ENCODE assay signal across 11 cellular contexts in the genomic region with DNA sequence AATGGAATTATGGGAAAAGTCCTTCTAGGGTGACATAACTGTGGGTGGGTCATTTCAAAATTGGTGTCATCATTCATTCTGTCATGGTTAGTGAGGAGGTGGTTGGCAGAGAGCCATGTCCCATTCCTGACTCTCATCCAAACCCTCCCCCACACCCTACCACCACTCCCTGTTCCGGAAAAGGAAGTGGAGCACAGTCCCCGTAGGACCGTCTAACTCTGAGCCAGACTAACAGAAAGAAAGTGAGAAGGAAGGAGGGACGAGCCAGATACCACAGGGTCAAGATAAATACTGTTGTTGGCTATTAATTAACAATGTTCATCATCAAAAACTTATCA. TPM values are rescaled to one million over a fixed set of nuclear protein-coding genes. Genes with fewer than 3 reads are reported as not detected.
DNase-seq lines count a peak whose midpoint lies in the region; ATAC-seq and TF ChIP-seq lines count a peak whose summit lies in the region.
"Had no signal": no experiment of that assay in that cellular context is flagged by ENCODE, and none has a peak within 500 bp of the region (broad histone marks: within the 10 kb centered on the region; RNA-seq: fewer than 3 reads in every experiment).

No MANE protein-coding gene starts in this region.

- no peaks in the 10 kb centered on the region for H3K36me3 ChIP-seq in H7 (replicated peaks; ENCODE audit: control insufficient read depth, insufficient read depth, low read length)
- H3K36me3 ChIP-seq: thoracic aorta had no signal

- no peak overlapping the region for H3K4me2 ChIP-seq in H9 (ENCODE audit: insufficient read depth, insufficient read length, low read length)

- BruUV-seq in Calu3 (replicated peaks; lab: Mats Ljungman, UMichigan), result no TSS peak

- H3K27ac Mint-ChIP-seq in Calu3 (ENCODE audit: unreplicated experiment) (peak overlapping the region; percentile 82), H9 (no peak overlapping the region)
- H3K27ac Mint-ChIP-seq: T-helper 17 cell had no signal

- DNase-seq in Calu3 (peak; percentile 63), NCI-H226 (peak; percentile 74), dermis microvascular lymphatic vessel endothelial cell (ENCODE audit: low read depth in 2 of 2) (peak; percentile 63 to 86), lung microvascular endothelial cell (ENCODE audit: low read depth in 2 of 2) (peak; percentile 74 to 90), H9 (no peak), H7 (no peak)
- DNase-seq in activated CD4-positive, alpha-beta T cell treated with anti-CD3 and anti-CD28 coated beads, Interleukin-2, amount 50 U/mL, for 4 hours, result no peak
- DNase-seq: stimulated activated CD4-positive, alpha-beta T cell treated with anti-CD3 and anti-CD28 coated beads, Interleukin-2, amount 100 ng/mL, for 24 hours; T-helper 17 cell had no signal

- no CpG with 5 or more reads among the region's 4 CpGs for WGBS in H9 (ENCODE audit: extremely low coverage, insufficient read length, low lambda C conversion rate)

- H3K4me1 Mint-ChIP-seq in Calu3 (ENCODE audit: low read depth, unreplicated experiment) (peaks cover 39% of the 10 kb centered on the region), H9 (peaks cover 2% of the 10 kb centered on the region in 2 experiments; a peak in 1 of 4 replicates)

- no peaks in the 10 kb centered on the region for H3K23me2 ChIP-seq in H9 (ENCODE audit: insufficient read length, low read depth, low read length, poor library complexity, severe bottlenecking)

- no peak overlapping the region for H3T11ph ChIP-seq in H9 (ENCODE audit: low read length)

- H3K4me3 ChIP-seq in H7 (ENCODE audit: insufficient read depth, low read depth, low read length), result no peak overlapping the region
- H3K4me3 ChIP-seq: thoracic aorta had no signal

- no peak overlapping the region for H3K4ac ChIP-seq in H9 (ENCODE audit: low read depth, low read length)

- H3K23ac ChIP-seq in H9 (ENCODE audit: insufficient read length, low read depth, low read length), result no peak overlapping the region

- no peak overlapping the region for H3K18ac ChIP-seq in H9 (ENCODE audit: insufficient read length, low read depth, low read length)

- no peaks in the 10 kb centered on the region for H3K79me1 ChIP-seq in H9 (ENCODE audit: insufficient read depth, low read depth, low read length, poor library complexity, severe bottlenecking)

- H3K9me3 ChIP-seq in H9 (ENCODE audit: control insufficient read depth, low read depth, low read length), result no peaks in the 10 kb centered on the region
- H3K9me3 ChIP-seq: thoracic aorta had no signal

- no peak overlapping the region for H4K8ac ChIP-seq in H9 (replicated peaks; ENCODE audit: insufficient read length, low read depth, low read length)

- H2BK20ac ChIP-seq in H9 (ENCODE audit: low read depth, low read length, poor library complexity, severe bottlenecking), result no peak overlapping the region

- no peak overlapping the region for H2AFZ ChIP-seq in H9 (ENCODE audit: low read length)

- no peak overlapping the region for H3K9ac ChIP-seq in H9 (ENCODE audit: extremely low read depth, insufficient read length, low read length)

- TF ChIP-seq CTCF in Calu3 (IDR thresholded peaks at IDR 0.05; ENCODE audit: unreplicated experiment), result no peak
- TF ChIP-seq CTCF in H9 (conservative IDR thresholded peaks at IDR 0.05), result no peak

- H3K56ac ChIP-seq in H9 (ENCODE audit: insufficient read length, low read depth, low read length), result no peak overlapping the region

- H4K5ac ChIP-seq in H9 (ENCODE audit: insufficient read length, low read depth, low read length), result no peak overlapping the region

- H3K4me1 ChIP-seq in H9 (ENCODE audit: insufficient read depth, low read length), result no peaks in the 10 kb centered on the region

- H3K36me3 Mint-ChIP-seq in Calu3 (ENCODE audit: insufficient read depth, unreplicated experiment) (no peaks in the 10 kb centered on the region), H9 (ENCODE audit: insufficient read depth in 1 of 3, low read depth in 3 of 3) (no peaks in the 10 kb centered on the region)

- H3K4me3 Mint-ChIP-seq in Calu3 (ENCODE audit: low read depth, unreplicated experiment), result no peak overlapping the region
- no peak overlapping the region for H3K4me3 Mint-ChIP-seq in H9
- H3K4me3 Mint-ChIP-seq: T-helper 17 cell had no signal

- H3K27ac ChIP-seq in H9 (ENCODE audit: insufficient read length, low read depth, low read length), result no peak overlapping the region
- H3K27ac ChIP-seq: thoracic aorta had no signal

- H3K9me3 Mint-ChIP-seq in Calu3 (ENCODE audit: low read depth, unreplicated experiment), result no peaks in the 10 kb centered on the region
- no peaks in the 10 kb centered on the region for H3K9me3 Mint-ChIP-seq in H9

- no peak for ATAC-seq in HG03565 (IDR thresholded peaks at IDR 0.05; ENCODE audit: unreplicated experiment)
- ATAC-seq: T-helper 17 cell had no signal

- no peak overlapping the region for H2BK120ac ChIP-seq in H9 (ENCODE audit: low read depth, low read length, poor library complexity, severe bottlenecking)

- H2BK15ac ChIP-seq in H9 (ENCODE audit: low read depth, low read length), result no peak overlapping the region

- H4K91ac ChIP-seq in H9 (ENCODE audit: insufficient read length, low read depth, low read length), result no peak overlapping the region

- intact Hi-C loops in Calu3 (cut with micrococcal nuclease; ENCODE audit: unreplicated experiment), result no loop called here

- H3K27me3 Mint-ChIP-seq in Calu3 (ENCODE audit: unreplicated experiment) (no peaks in the 10 kb centered on the region), H9 (ENCODE audit: low read depth) (peaks cover 70% of the 10 kb centered on the region)

- H3K79me2 ChIP-seq in H9 (ENCODE audit: insufficient read depth, low read length), result no peaks in the 10 kb centered on the region

- CTCF ChIA-PET in Calu3 (lab: Charles Lee), result no interaction called here

- no peak overlapping the region for H2AK5ac ChIP-seq in H9 (ENCODE audit: insufficient read length, low read length)

- H2BK5ac ChIP-seq in H9 (ENCODE audit: insufficient read length, low read length), result no peak overlapping the region

- H4K20me1 ChIP-seq in H9 (ENCODE audit: control insufficient read depth, insufficient read depth, insufficient read length), result no peaks in the 10 kb centered on the region

- no peak overlapping the region for H2BK12ac ChIP-seq in H9 (ENCODE audit: insufficient read length, low read depth, low read length)

- no peaks in the 10 kb centered on the region for H3K27me3 ChIP-seq in H9 (ENCODE audit: insufficient read depth, low read length)
- H3K27me3 ChIP-seq in H7 (ENCODE audit: control insufficient read depth, insufficient read depth, low read length), result peaks cover 4% of the 10 kb centered on the region; the same call in 1 of the 2 replicates

- no peak overlapping the region for H3K14ac ChIP-seq in H9 (ENCODE audit: insufficient read depth, low read length)

RNA-seq across cellular contexts. Expression of a gene that starts 4.8 kb away (rescaled TPM):
- total RNA-seq in Calu3 (2022) (1.8 and 2.7 TPM in 2 replicates), dermis microvascular lymphatic vessel endothelial cell (not detected in 2 replicates), lung microvascular endothelial cell (under 0.01 TPM in 1 of 2 replicates, not detected in the other), H9 (2021) (0.07 and 0.09 TPM in 2 replicates)
- total RNA-seq in H7 (2014; rRNA removed; shearing (Covaris generic)), result not detected in 2 replicates
- total RNA-seq: thoracic aorta had no signal

RNA-seq across cellular contexts. Expression of a gene that starts 7.1 kb away (rescaled TPM):
- 11.8 and 13.5 TPM in 2 replicates for total RNA-seq in Calu3 (2022)
- total RNA-seq in dermis microvascular lymphatic vessel endothelial cell, result not detected in 2 replicates
- total RNA-seq in lung microvascular endothelial cell, result not detected in 2 replicates
- 0.20 TPM in 1 of 2 replicates, not detected in the other for total RNA-seq in H9 (2021)
- total RNA-seq in H7 (2014; rRNA removed; shearing (Covaris generic)), result 0.55 TPM in 1 of 2 replicates, not detected in the other
- total RNA-seq: T-helper 17 cell, thoracic aorta had no signal

RNA-seq across cellular contexts. Expression of a gene that starts 20.3 kb away (rescaled TPM):
- total RNA-seq in Calu3 (2022) (0.29 TPM in 1 of 2 replicates, not detected in the other), dermis microvascular lymphatic vessel endothelial cell (not detected in 2 replicates), lung microvascular endothelial cell (not detected in 2 replicates), H9 (2021) (not detected in 2 replicates)
- total RNA-seq in H7 (2014; rRNA removed; shearing (Covaris generic)), result not detected in 2 replicates
- total RNA-seq: thoracic aorta had no signal

RNA-seq across cellular contexts. Expression of a gene that starts 43.3 kb away (rescaled TPM):
- total RNA-seq in Calu3 (2022) (161 and 181 TPM in 2 replicates), dermis microvascular lymphatic vessel endothelial cell (not detected in 2 replicates), lung microvascular endothelial cell (not detected in 2 replicates), H9 (2021) (not detected in 2 replicates)
- not detected in 2 replicates for total RNA-seq in H7 (2014; rRNA removed; shearing (Covaris generic))
- total RNA-seq: T-helper 17 cell had no signal

RNA-seq across cellular contexts. Expression of a gene that starts 57.0 kb away (rescaled TPM):
- total RNA-seq in Calu3 (2022) (89.9 and 118 TPM in 2 replicates), dermis microvascular lymphatic vessel endothelial cell (18.5 and 23.6 TPM in 2 replicates), lung microvascular endothelial cell (19.4 and 24.2 TPM in 2 replicates), H9 (2021) (33.9 and 35.8 TPM in 2 replicates)
- total RNA-seq in H7 (2014; rRNA removed; shearing (Covaris generic)), result 22.8 and 28.3 TPM in 2 replicates

Comparison
In these comparisons a context has a peak if more than half of its experiments do, and no peak if none do; other contexts are left out.
1. DNase-seq: peak in Calu3 (single experiment), NCI-H226 (single experiment), dermis microvascular lymphatic vessel endothelial cell (2 of 2) and lung microvascular endothelial cell (2 of 2); none in activated CD4-positive, alpha-beta T cell treated with anti-CD3 and anti-CD28 coated beads, Interleukin-2, amount 50 U/mL, for 4 hours (0 of 2), H9 (single experiment) and H7 (single experiment).